In the genomic region with DNA sequence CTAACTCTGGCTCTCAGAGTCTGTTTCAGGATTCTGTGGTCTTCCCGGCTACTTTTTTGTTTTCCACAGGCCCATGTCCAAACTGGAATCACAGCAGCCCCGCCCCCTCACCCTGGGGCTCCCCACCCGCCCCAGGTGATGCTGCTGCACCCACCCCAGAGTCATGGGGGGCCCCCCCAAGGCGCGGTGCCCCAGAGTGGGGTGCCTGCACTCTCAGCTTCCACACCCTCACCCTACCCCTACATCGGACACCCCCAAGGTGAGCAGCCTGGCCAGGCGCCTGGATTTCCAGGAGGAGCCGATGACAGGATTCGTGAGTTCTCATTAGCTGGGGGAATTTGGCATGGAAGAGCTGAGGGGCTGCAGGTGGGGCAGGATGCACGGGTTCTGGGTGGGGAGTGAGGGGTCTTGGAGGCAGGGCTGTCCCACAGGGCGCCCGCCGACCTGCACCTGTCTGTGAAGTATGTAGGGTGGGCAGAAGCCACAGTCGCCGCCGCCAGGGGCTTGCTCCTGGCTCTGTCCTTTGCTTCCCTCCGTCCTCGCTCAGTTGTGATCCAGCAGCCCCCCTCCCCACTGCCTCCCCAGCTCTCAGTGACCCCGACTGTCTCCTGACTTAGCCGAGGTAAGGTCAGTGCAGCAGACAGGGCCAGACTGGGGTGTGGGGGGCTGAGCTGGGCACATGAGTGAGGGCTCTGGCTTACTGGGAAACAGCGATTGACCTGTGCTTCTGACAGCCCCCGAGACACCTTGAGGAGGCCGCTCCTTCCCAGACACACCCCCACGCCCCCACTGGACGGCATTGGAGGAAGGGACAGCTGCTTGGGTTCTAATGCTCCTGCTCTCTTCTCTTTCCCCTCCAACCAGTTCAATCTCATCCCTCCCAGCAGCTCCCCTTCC, we compare ENCODE assay signal across 17 cellular contexts. TPM values are rescaled to one million over a fixed set of nuclear protein-coding genes. Genes with fewer than 3 reads are reported as not detected.
DNase-seq lines count a peak whose midpoint lies in the region; ATAC-seq and TF ChIP-seq lines count a peak whose summit lies in the region.
"Had no signal": no experiment of that assay in that cellular context is flagged by ENCODE, and none has a peak within 500 bp of the region (broad histone marks: within the 10 kb centered on the region; RNA-seq: fewer than 3 reads in every experiment).

No MANE protein-coding gene starts in this region.

- CTCF ChIA-PET in activated B cell treated with CpG ODN at 0.5 μM for 24 hours (lab: Charles Lee): interaction anchor here (1.3 kb wide), 1 partner anchor 109 kb away, joined by 4 read pairs; no protein-coding TSS in a partner anchor

- H3K27ac Mint-ChIP-seq in activated B cell treated with CpG ODN at 0.5 μM for 24 hours: peak overlapping the region; percentile 24
- H3K27ac Mint-ChIP-seq: CD4-positive, alpha-beta memory T cell had no signal

- POLR2A ChIA-PET in activated B cell treated with CpG ODN at 0.5 μM for 24 hours (lab: Charles Lee): interaction anchor here (0.6 to 1.8 kb wide), 4 partner anchors 10 to 109 kb away, joined by 3 to 10 read pairs (median 4); a partner anchor contains a TSS

- DNase-seq in activated B cell treated with CpG ODN at 0.5 μM for 24 hours (no peak), left lobe of liver (ENCODE audit: low spot score) (no peak), HuH-7.5 (ENCODE audit: low spot score) (no peak)
- DNase-seq in stimulated activated CD4-positive, alpha-beta T cell treated with anti-CD3 and anti-CD28 coated beads, Interleukin-1b, Interleukin-23, amount 100 ng/mL, for 48 hours: no peak
- DNase-seq in stimulated activated CD4-positive, alpha-beta T cell treated with anti-CD3 and anti-CD28 coated beads, Interleukin-4, amount 100 ng/mL, for 24 hours: no peak
- DNase-seq: BE2C; CD4-positive, alpha-beta memory T cell; DMS79 treated with DMSO at 0.1 percent for 48 hours; NCI-H1105; NCI-H1694 treated with DMSO at 0.1 percent for 48 hours; NCI-H345; NCI-H69; NK-92 treated with Interleukin-12 subunit alpha and Interleukin-12 subunit beta, amount 100 ng/mL, for 24 hours; OCI-M1 had no signal

- H3K27me3 Mint-ChIP-seq in activated B cell treated with CpG ODN at 0.5 μM for 24 hours: no peaks in the 10 kb centered on the region
- H3K27me3 Mint-ChIP-seq: CD4-positive, alpha-beta memory T cell had no signal

- TF ChIP-seq CTCF in GM12872 (IDR thresholded peaks at IDR 0.05; ENCODE audit: insufficient read depth, low read depth, low read length) (0 out of 3 replicates have a peak, but pooled peaks have one; percentile 21), activated B cell treated with CpG ODN at 0.5 μM for 24 hours (IDR thresholded peaks at IDR 0.05) (no peak)

- TF ChIP-seq POLR2A in GM18505 (IDR thresholded peaks at IDR 0.05; ENCODE audit: borderline replicate concordance, extremely low read depth, insufficient read depth, insufficient read length): peak; percentile 5

- intact Hi-C loops in activated B cell treated with CpG ODN at 0.5 μM for 24 hours (cut with micrococcal nuclease): no loop called here

- H3K36me3 Mint-ChIP-seq in activated B cell treated with CpG ODN at 0.5 μM for 24 hours (ENCODE audit: low read depth): peaks cover 80% of the 10 kb centered on the region

- H3K4me1 Mint-ChIP-seq in activated B cell treated with CpG ODN at 0.5 μM for 24 hours: peaks cover 7% of the 10 kb centered on the region

- ATAC-seq in GM18505 (IDR thresholded peaks at IDR 0.05; ENCODE audit: unreplicated experiment): no peak
- ATAC-seq in activated B cell treated with CpG ODN at 0.5 μM for 24 hours (ENCODE audit: low read depth): no peak
- ATAC-seq in left lobe of liver: peak; percentile 7

- H3K9me3 Mint-ChIP-seq in activated B cell treated with CpG ODN at 0.5 μM for 24 hours: no peaks in the 10 kb centered on the region

- no peak overlapping the region for H3K4me3 Mint-ChIP-seq in activated B cell treated with CpG ODN at 0.5 μM for 24 hours
- H3K4me3 Mint-ChIP-seq: CD4-positive, alpha-beta memory T cell had no signal

RNA-seq across cellular contexts. Expression of a gene that starts 10.0 kb away (rescaled TPM):
- 189 and 206 TPM in 2 replicates for total RNA-seq in activated B cell treated with CpG ODN at 0.5 μM for 24 hours
- 177 TPM for total RNA-seq in left lobe of liver

RNA-seq across cellular contexts. Expression of a gene that starts 13.3 kb away (rescaled TPM):
- 285 and 335 TPM in 2 replicates for total RNA-seq in activated B cell treated with CpG ODN at 0.5 μM for 24 hours
- 50.1 TPM for total RNA-seq in left lobe of liver

RNA-seq across cellular contexts. Expression of a gene that starts 27.5 kb away (rescaled TPM):
- total RNA-seq in activated B cell treated with CpG ODN at 0.5 μM for 24 hours: 65.5 and 77.1 TPM in 2 replicates
- 30.8 TPM for total RNA-seq in left lobe of liver

RNA-seq across cellular contexts. Expression of a gene that starts 42.2 kb away (rescaled TPM):
- 0.71 and 1.0 TPM in 2 replicates for total RNA-seq in activated B cell treated with CpG ODN at 0.5 μM for 24 hours
- total RNA-seq in left lobe of liver: 1.4 TPM
- total RNA-seq: SK-MEL-5 had no signal
